ENCODE assay signal across 8 cellular contexts in genomic region chr2:219508933-219509779, GRCh38. TPM values are rescaled to one million over a fixed set of nuclear protein-coding genes. Genes with fewer than 3 reads are reported as not detected.
A peak's percentile ranks its signal among the peaks of the same experiment; 100 is the strongest.
DNase-seq lines count a peak whose midpoint lies in the region; ATAC-seq and TF ChIP-seq lines count a peak whose summit lies in the region.

No MANE protein-coding gene starts in this region.

- H3K4me1 Mint-ChIP-seq in Caco-2 (ENCODE audit: low read depth, unreplicated experiment), result peaks cover 16% of the 10 kb centered on the region

- intact Hi-C loops in Caco-2 (cut with micrococcal nuclease; ENCODE audit: unreplicated experiment), result no loop called here
- intact Hi-C loops in lower lobe of right lung (cut with DNase I), result no loop called here
- intact Hi-C loops in posterior vena cava (cut with DNase I), result no loop called here
- intact Hi-C loops in stomach (cut with DNase I; ENCODE audit: low total_unique reads), result no loop called here
- intact Hi-C loops in transverse colon (cut with DNase I; ENCODE audit: low total_unique reads), result no loop called here

- H3K36me3 ChIP-seq in Caco-2 (ENCODE audit: control insufficient read depth, insufficient read depth, low read length) (no peaks in the 10 kb centered on the region), HEK293 (ENCODE audit: control insufficient read depth in 2 of 2, insufficient read depth in 1 of 2, low read length in 2 of 2) (peaks cover 0 to 34% of the 10 kb centered on the region in 2 experiments; a peak in 2 of 3 replicates), SK-N-MC (ENCODE audit: insufficient read depth, low read length) (no peaks in the 10 kb centered on the region), lower lobe of right lung (peaks cover 32% of the 10 kb centered on the region), stomach (peaks cover 27 to 37% (median 33%) of the 10 kb centered on the region in 4 donors), transverse colon (peaks cover 0 to 7% (median 3%) of the 10 kb centered on the region in 4 donors)

- H3K9me3 ChIP-seq in Caco-2 (no peaks in the 10 kb centered on the region), HEK293 (ENCODE audit: control insufficient read depth, insufficient read depth, low read depth, low read length) (no peaks in the 10 kb centered on the region), SK-N-MC (ENCODE audit: low read depth, low read length) (no peaks in the 10 kb centered on the region), lower lobe of right lung (no peaks in the 10 kb centered on the region), stomach (no peaks in the 10 kb centered on the region), transverse colon (no peaks in the 10 kb centered on the region)

- CTCF ChIA-PET in Caco-2 (lab: Charles Lee) (interaction anchor here (0.7 to 4.7 kb wide), 24 partner anchors 9 to 214 kb away, joined by 3 to 126 read pairs (median 6); partner anchors contain the start of genes CHPF, DNPEP, GMPPA and SPEG), HEK293 (lab: Yijun Ruan, JAX) (interaction anchor here (0.6 to 9.5 kb wide), 22 partner anchors 10 to 881 kb away, joined by 3 to 150 read pairs (median 4); partner anchors contain the start of gene GMPPA)

- peak; percentile 6 to 25 for ATAC-seq in lower lobe of right lung

- H3K27me3 Mint-ChIP-seq in Caco-2 (ENCODE audit: insufficient read depth, unreplicated experiment), result peaks cover 18% of the 10 kb centered on the region

- H3K9ac ChIP-seq in SK-N-MC (ENCODE audit: insufficient read length), result no peak overlapping the region

- WGBS in stomach, 5 donors, result 6 to 18% (median 15%) methylated on average over 9 to 15 of the region's 15 CpGs
- WGBS in transverse colon (ENCODE audit: low coverage in 1 of 2), 2 donors, result 25% methylated on average over 13 of the region's 15 CpGs; no CpG with 5 or more reads in 1 of the 2 donors

- TF ChIP-seq CTCF in Caco-2 (IDR thresholded peaks at IDR 0.05; ENCODE audit: insufficient read depth in 1 of 2, low read depth in 1 of 2, low read length in 1 of 2, severe bottlenecking in 1 of 2, unreplicated experiment in 1 of 2) (no peak), HEK293 (tag by site-specific recombination; IDR thresholded peaks at IDR 0.05) (no peak), lower lobe of right lung (IDR thresholded peaks at IDR 0.05) (no peak), stomach (IDR thresholded peaks at IDR 0.05) (no peak), transverse colon (IDR thresholded peaks at IDR 0.05) (no peak)

- no peaks in the 10 kb centered on the region for H3K9me3 Mint-ChIP-seq in Caco-2 (ENCODE audit: unreplicated experiment)

- H3K27me3 ChIP-seq in Caco-2 (replicated peaks; ENCODE audit: control insufficient read depth, insufficient read depth, low read length) (peaks cover 5% of the 10 kb centered on the region; the same call in 1 of the 2 replicates), lower lobe of right lung (ENCODE audit: low read depth) (peaks cover 52% of the 10 kb centered on the region), stomach (peaks cover 0 to 66% (median 57%) of the 10 kb centered on the region in 3 donors), transverse colon (peaks cover 45% of the 10 kb centered on the region)

- H3K4me1 ChIP-seq in Caco-2 (peaks cover 8% of the 10 kb centered on the region), HEK293 (ENCODE audit: control insufficient read depth, insufficient read depth, low read length) (peaks cover 2% of the 10 kb centered on the region), lower lobe of right lung (peaks cover 16% of the 10 kb centered on the region), stomach (peaks cover 14 to 45% (median 32%) of the 10 kb centered on the region in 4 donors), transverse colon (peaks cover 6 to 18% (median 13%) of the 10 kb centered on the region in 4 donors)

- H3K4me3 ChIP-seq in Caco-2 (ENCODE audit: low read depth, low read length) (peak overlapping the region; percentile 64), HEK293 (ENCODE audit: low read depth, low read length) (no peak overlapping the region), SK-N-MC (peak overlapping the region; percentile 65), lower lobe of right lung (no peak overlapping the region), stomach (peak overlapping the region in 1 of 4 donors; percentile 40), transverse colon (no peak overlapping the region)

- H3K27ac ChIP-seq in HEK293 (ENCODE audit: extremely low read depth, low read depth, low read length), result no peak overlapping the region
- peak overlapping the region; percentile 38; the same call in 1 of the 2 replicates for H3K27ac ChIP-seq in SK-N-MC
- no peak overlapping the region for H3K27ac ChIP-seq in lower lobe of right lung
- no peak overlapping the region for H3K27ac ChIP-seq in stomach
- no peak overlapping the region for H3K27ac ChIP-seq in transverse colon

- TF ChIP-seq EP300 in stomach (IDR thresholded peaks at IDR 0.05) (no peak), transverse colon (IDR thresholded peaks at IDR 0.05; ENCODE audit: low read depth) (no peak)

- H3K36me3 Mint-ChIP-seq in Caco-2 (ENCODE audit: insufficient read depth, unreplicated experiment), result no peaks in the 10 kb centered on the region

- no peak overlapping the region for H3K27ac Mint-ChIP-seq in Caco-2 (ENCODE audit: unreplicated experiment)

- in situ Hi-C loops in transverse colon (cut with MboI; ENCODE audit: low pct_ligation_motif_present in 1 of 4, low pct_unique_long_range_greater_than_20kb in 1 of 4, low sequenced_read_pairs in 3 of 4), result no loop called here

- no TSS peak for BruUV-seq in Caco-2 (replicated peaks; lab: Mats Ljungman, UMichigan)

- POLR2A ChIA-PET in Caco-2 (lab: Charles Lee) (interaction anchor here (0.6 to 1.3 kb wide), 2 partner anchors 11 to 33 kb away, joined by 3 to 10 read pairs; partner anchors contain the start of gene GMPPA), HEK293 (lab: Yijun Ruan, JAX) (interaction anchor here (0.6 to 2.0 kb wide), 5 partner anchors 9 to 15 kb away, joined by 3 to 21 read pairs (median 8); partner anchors contain the start of gene GMPPA)

- H3K4me3 Mint-ChIP-seq in Caco-2 (ENCODE audit: unreplicated experiment), result peak overlapping the region; percentile 80

- no peak for TF ChIP-seq POLR2A in stomach (IDR thresholded peaks at IDR 0.05)
- TF ChIP-seq POLR2A in transverse colon (IDR thresholded peaks at IDR 0.05), result no peak

- DNase-seq in Caco-2 (no peak), SK-N-MC (ENCODE audit: low read depth, low spot score) (no peak), lower lobe of right lung (no peak), posterior vena cava (ENCODE audit: low spot score) (no peak), epidermal melanocyte (ENCODE audit: insufficient read length, low spot score) (no peak), stomach (no peak), transverse colon (no peak)

TF ChIP-seq in HEK293, 187 proteins besides CTCF, POLR2A, EP300 and RAD21 (continues in another document):
- TF ChIP-seq ZNF335 (tag by site-specific recombination; conservative IDR thresholded peaks at IDR 0.05), result 0 out of 2 replicates have a peak, but pooled peaks have one; percentile 18
- TF ChIP-seq ZNF398 (tag by site-specific recombination; IDR thresholded peaks at IDR 0.05), result peak; percentile 58
- TF ChIP-seq ZNF10 (tag by site-specific recombination; IDR thresholded peaks at IDR 0.05), result no peak
- peak; percentile 63; the same call in 1 of the 2 replicates for TF ChIP-seq ZFHX2 (tag by site-specific recombination; conservative IDR thresholded peaks at IDR 0.05)
- 0 out of 2 replicates have a peak, but pooled peaks have one; percentile 26 for TF ChIP-seq EGR2 (tag by site-specific recombination; IDR thresholded peaks at IDR 0.05; ENCODE audit: low read depth)
- peak; percentile 49 for TF ChIP-seq SP7 (tag by site-specific recombination; IDR thresholded peaks at IDR 0.05)

RNA-seq across cellular contexts. Expression of gene ASIC4, which starts 5.1 kb away (rescaled TPM):
- total RNA-seq in Caco-2 (2022), result 0.16 and 0.19 TPM in 2 replicates
- total RNA-seq in lower lobe of right lung, result 0.53 TPM
- under 1 TPM in 1 of 2 donors, not detected in 1; 0.38 TPM for total RNA-seq in posterior vena cava
- total RNA-seq in stomach, result 10 to 100 TPM in 1 of 5 donors, 1 to 10 TPM in 1, not detected in 3; 2.0 to 11.0 TPM
- not detected for polyA plus RNA-seq in stomach
- not detected for total RNA-seq in transverse colon

RNA-seq across cellular contexts. Expression of gene GMPPA, which starts 10.5 kb away (rescaled TPM):
- total RNA-seq in Caco-2 (2022), result 51.0 and 53.7 TPM in 2 replicates
- 29.9 TPM for total RNA-seq in lower lobe of right lung
- total RNA-seq in posterior vena cava, result 10 to 100 TPM; 33.9 to 42.8 TPM
- total RNA-seq in stomach, result 100 to 1,000 TPM in 1 of 5 donors, 10 to 100 TPM in 4; 16.5 to 185 (median 24.2) TPM
- polyA plus RNA-seq in stomach, result 10 to 100 TPM; 29.9 to 84.8 (median 58.2) TPM
- total RNA-seq in transverse colon, result 10 to 100 TPM; 25.1 to 41.1 (median 36.4) TPM

RNA-seq across cellular contexts. Expression of gene CHPF, which starts 34.5 kb away (rescaled TPM):
- 26.4 and 27.3 TPM in 2 replicates for total RNA-seq in Caco-2 (2022)
- 23.2 TPM for total RNA-seq in lower lobe of right lung
- 10 to 100 TPM; 42.9 to 51.1 TPM for total RNA-seq in posterior vena cava
- total RNA-seq in stomach, result 100 to 1,000 TPM in 1 of 5 donors, 10 to 100 TPM in 4; 28.0 to 119 (median 83.4) TPM
- 10 to 100 TPM; 10.8 to 32.9 (median 27.2) TPM for polyA plus RNA-seq in stomach
- total RNA-seq in transverse colon, result 10 to 100 TPM; 21.1 to 58.2 (median 52.1) TPM

RNA-seq across cellular contexts. Expression of gene TMEM198, which starts 34.7 kb away (rescaled TPM):
- total RNA-seq in Caco-2 (2022) (8.5 and 9.1 TPM in 2 replicates), lower lobe of right lung (1.4 TPM), posterior vena cava (1 to 10 TPM; 3.0 to 3.2 TPM), stomach (1 to 10 TPM in 2 of 5 donors, under 1 TPM in 1, not detected in 2; 0.92 to 7.5 (median 2.7) TPM), transverse colon (1 to 10 TPM in 3 of 4 donors, not detected in 1; 1.1 to 4.4 (median 1.2) TPM)
- polyA plus RNA-seq in stomach, result 1 to 10 TPM; 1.4 to 4.7 (median 2.1) TPM

Comparison
In these comparisons a context has a peak if more than half of its experiments do, and no peak if none do; other contexts are left out.
1. H3K4me3 ChIP-seq: peak in Caco-2 (single experiment) and SK-N-MC (single experiment); none in HEK293 (single experiment), lower lobe of right lung (single experiment) and transverse colon (0 of 4).